In the genomic region with DNA sequence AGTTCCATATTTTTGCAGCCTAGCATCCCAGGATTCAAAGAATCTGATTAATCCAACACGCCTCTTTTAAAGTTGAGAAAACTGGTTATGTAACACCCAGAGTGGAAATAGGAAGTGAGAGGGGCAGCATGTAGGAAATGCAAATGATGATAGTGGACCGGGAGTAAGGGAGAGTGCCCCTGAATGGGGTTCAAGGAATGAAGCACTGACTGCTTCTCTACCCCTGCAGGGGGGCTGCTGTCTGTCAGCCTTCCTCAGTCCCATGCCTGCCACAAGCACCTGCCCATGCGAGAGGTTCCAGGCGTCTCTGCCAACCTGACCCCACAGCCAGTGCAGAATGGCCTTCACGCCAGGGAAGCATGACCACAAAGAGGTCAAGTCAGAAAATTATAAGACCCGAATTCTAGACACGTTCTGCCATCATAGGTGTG, we compare ENCODE assay signal across 17 cellular contexts.
DNase-seq lines count a peak whose midpoint lies in the region; ATAC-seq and TF ChIP-seq lines count a peak whose summit lies in the region.
"Had no signal": no experiment of that assay in that cellular context is flagged by ENCODE, and none has a peak within 500 bp of the region (broad histone marks: within the 10 kb centered on the region; RNA-seq: fewer than 3 reads in every experiment).

No MANE protein-coding gene starts in this region.

- no peaks in the 10 kb centered on the region for H3K36me3 Mint-ChIP-seq in activated CD4-positive, alpha-beta T cell treated with anti-CD3 and anti-CD28 coated beads for 36 hours (ENCODE audit: low read depth)
- H3K36me3 Mint-ChIP-seq in IgD-negative memory B cell, result no peaks in the 10 kb centered on the region
- peaks cover 3% of the 10 kb centered on the region for H3K36me3 Mint-ChIP-seq in activated T-helper 2 cell treated with anti-CD3 and anti-CD28 coated beads, Interferon-gamma antibody, Interleukin-2, Interleukin-4, amounts not matched to agents 10 μg/mL and 5 μg/mL and 100 μg/mL, durations not matched to agents 14 hours and 24 hours and 36 hours (ENCODE audit: low read depth)

- H3K27me3 Mint-ChIP-seq in activated CD4-positive, alpha-beta T cell treated with anti-CD3 and anti-CD28 coated beads for 36 hours, result no peaks in the 10 kb centered on the region
- no peaks in the 10 kb centered on the region for H3K27me3 Mint-ChIP-seq in IgD-negative memory B cell
- no peaks in the 10 kb centered on the region for H3K27me3 Mint-ChIP-seq in activated T-helper 2 cell treated with anti-CD3 and anti-CD28 coated beads, Interferon-gamma antibody, Interleukin-2, Interleukin-4, amounts not matched to agents 10 μg/mL and 5 μg/mL and 100 μg/mL, durations not matched to agents 14 hours and 24 hours and 36 hours (ENCODE audit: low read depth)

- POLR2A ChIA-PET in activated CD4-positive, alpha-beta T cell treated with anti-CD3 and anti-CD28 coated beads for 36 hours (lab: Charles Lee), result interaction anchor here (1.5 to 2.1 kb wide), 6 partner anchors 8 to 129 kb away, joined by 9 to 22 read pairs (median 12); a partner anchor contains a TSS

- H3K36me3 ChIP-seq in neutrophil (no peaks in the 10 kb centered on the region), gastrocnemius medialis (no peaks in the 10 kb centered on the region)
- H3K36me3 ChIP-seq: brain microvascular endothelial cell, left lung, suprapubic skin had no signal

- peaks cover 4% of the 10 kb centered on the region for H3K9me3 Mint-ChIP-seq in activated CD4-positive, alpha-beta T cell treated with anti-CD3 and anti-CD28 coated beads for 36 hours (ENCODE audit: low read depth)
- H3K9me3 Mint-ChIP-seq in IgD-negative memory B cell, result no peaks in the 10 kb centered on the region
- peaks cover 13% of the 10 kb centered on the region for H3K9me3 Mint-ChIP-seq in activated T-helper 2 cell treated with anti-CD3 and anti-CD28 coated beads, Interferon-gamma antibody, Interleukin-2, Interleukin-4, amounts not matched to agents 10 μg/mL and 5 μg/mL and 100 μg/mL, durations not matched to agents 14 hours and 24 hours and 36 hours

- in situ Hi-C loops in gastrocnemius medialis (cut with MboI; ENCODE audit: low sequenced_read_pairs in 4 of 4), result no loop called here

- H3K27ac ChIP-seq in neutrophil (peak overlapping the region; percentile 10), gastrocnemius medialis (no peak overlapping the region)
- H3K27ac ChIP-seq: brain microvascular endothelial cell, left lung, suprapubic skin had no signal

- H3K4me1 Mint-ChIP-seq in activated CD4-positive, alpha-beta T cell treated with anti-CD3 and anti-CD28 coated beads for 36 hours, result peaks cover 85% of the 10 kb centered on the region
- H3K4me1 Mint-ChIP-seq in IgD-negative memory B cell, result peaks cover 59 to 77% (median 66%) of the 10 kb centered on the region in 3 donors
- H3K4me1 Mint-ChIP-seq in activated T-helper 2 cell treated with anti-CD3 and anti-CD28 coated beads, Interferon-gamma antibody, Interleukin-2, Interleukin-4, amounts not matched to agents 10 μg/mL and 5 μg/mL and 100 μg/mL, durations not matched to agents 14 hours and 24 hours and 36 hours (ENCODE audit: low read depth), result peaks cover 85% of the 10 kb centered on the region

- H3K27me3 ChIP-seq in neutrophil (no peaks in the 10 kb centered on the region), gastrocnemius medialis (peaks cover 0 to 4% (median 0%) of the 10 kb centered on the region in 3 donors)
- H3K27me3 ChIP-seq: brain microvascular endothelial cell, left lung had no signal

- intact Hi-C loops in activated CD4-positive, alpha-beta T cell treated with anti-CD3 and anti-CD28 coated beads for 36 hours (cut with DNase I, micrococcal nuclease), result loop anchor here (2.0 to 10.0 kb wide), 2 partner anchors 32 to 358 kb away; no protein-coding TSS in a partner anchor
- intact Hi-C loops in activated T-helper 2 cell treated with anti-CD3 and anti-CD28 coated beads, Interferon-gamma antibody, Interleukin-2, Interleukin-4, amounts not matched to agents 10 μg/mL and 5 μg/mL and 100 μg/mL, durations not matched to agents 14 hours and 24 hours and 36 hours (cut with micrococcal nuclease), result no loop called here
- intact Hi-C loops in gastrocnemius medialis (cut with DNase I; ENCODE audit: low total_unique reads), result no loop called here

- TF ChIP-seq POLR2A in gastrocnemius medialis (IDR thresholded peaks at IDR 0.05), result no peak

- no peak for DNase-seq in activated CD4-positive, alpha-beta T cell treated with anti-CD3 and anti-CD28 coated beads for 36 hours
- DNase-seq in activated CD4-positive, alpha-beta T cell treated with anti-CD3 and anti-CD28 coated beads, Interleukin-2, amount 50 U/mL, for 48 hours, result no peak
- no peak for DNase-seq in activated T-helper 2 cell treated with anti-CD3 and anti-CD28 coated beads, Interferon-gamma antibody, Interleukin-2, Interleukin-4, amounts not matched to agents 10 μg/mL and 5 μg/mL and 100 μg/mL, durations not matched to agents 14 hours and 24 hours and 36 hours (ENCODE audit: low spot score)
- no peak for DNase-seq in T-helper 9 cell
- DNase-seq in iPS-NIHi7 (ENCODE audit: extremely low spot score), result no peak
- no peak for DNase-seq in gastrocnemius medialis
- DNase-seq: brain microvascular endothelial cell, COR-L47, HFFc6, hippocampal formation, left lung, NCI-H1105 had no signal

- H3K4me1 ChIP-seq in neutrophil (ENCODE audit: control insufficient read depth in 1 of 2, insufficient read depth in 1 of 2, low read depth in 1 of 2, low read length in 1 of 2), result peaks cover 36 to 42% of the 10 kb centered on the region in 2 experiments
- H3K4me1 ChIP-seq in gastrocnemius medialis, result no peaks in the 10 kb centered on the region

- no peak for ATAC-seq in activated CD4-positive, alpha-beta T cell treated with anti-CD3 and anti-CD28 coated beads for 36 hours
- ATAC-seq in gastrocnemius medialis, result no peak
- ATAC-seq: left lung, SK-N-SH treated with all-trans-retinoic acid at 6 μM for 48 hours had no signal

- peak overlapping the region; percentile 94 for H3K27ac Mint-ChIP-seq in activated CD4-positive, alpha-beta T cell treated with anti-CD3 and anti-CD28 coated beads for 36 hours
- H3K27ac Mint-ChIP-seq in IgD-negative memory B cell, result peak overlapping the region; percentile 68 to 97 (median 78)
- peak overlapping the region; percentile 94 for H3K27ac Mint-ChIP-seq in activated T-helper 2 cell treated with anti-CD3 and anti-CD28 coated beads, Interferon-gamma antibody, Interleukin-2, Interleukin-4, amounts not matched to agents 10 μg/mL and 5 μg/mL and 100 μg/mL, durations not matched to agents 14 hours and 24 hours and 36 hours
- H3K27ac Mint-ChIP-seq: HFFc6, progenitor cell of endocrine pancreas had no signal

- CTCF ChIA-PET in activated CD4-positive, alpha-beta T cell treated with anti-CD3 and anti-CD28 coated beads for 36 hours (lab: Charles Lee), result interaction anchor here (0.8 to 5.3 kb wide), 8 partner anchors 8 to 130 kb away, joined by 3 to 31 read pairs (median 8); no protein-coding TSS in a partner anchor

- H3K4me3 ChIP-seq in neutrophil (ENCODE audit: low read depth in 1 of 2, low read length in 1 of 2), result no peak overlapping the region
- H3K4me3 ChIP-seq in gastrocnemius medialis, result no peak overlapping the region
- H3K4me3 ChIP-seq: left lung, suprapubic skin had no signal

- H3K9me3 ChIP-seq in neutrophil (no peaks in the 10 kb centered on the region), gastrocnemius medialis (no peaks in the 10 kb centered on the region)
- H3K9me3 ChIP-seq: left lung, suprapubic skin had no signal

- TF ChIP-seq CTCF in neutrophil (IDR thresholded peaks at IDR 0.05) (no peak), gastrocnemius medialis (IDR thresholded peaks at IDR 0.05 in 4 of 5, conservative IDR thresholded peaks at IDR 0.05 in 1 of 5) (no peak)

- H3K4me3 Mint-ChIP-seq in activated CD4-positive, alpha-beta T cell treated with anti-CD3 and anti-CD28 coated beads for 36 hours, result peak overlapping the region; percentile 43
- peak overlapping the region in 3 of 4 donors; percentile 65 to 68 (median 67) for H3K4me3 Mint-ChIP-seq in IgD-negative memory B cell
- H3K4me3 Mint-ChIP-seq in activated T-helper 2 cell treated with anti-CD3 and anti-CD28 coated beads, Interferon-gamma antibody, Interleukin-2, Interleukin-4, amounts not matched to agents 10 μg/mL and 5 μg/mL and 100 μg/mL, durations not matched to agents 14 hours and 24 hours and 36 hours (ENCODE audit: low read depth), result peak overlapping the region; percentile 55
- H3K4me3 Mint-ChIP-seq: HFFc6 had no signal

Comparison
In these comparisons a context has a peak if more than half of its experiments do, and no peak if none do; other contexts are left out.
1. intact Hi-C loops: an anchor here in activated CD4-positive, alpha-beta T cell treated with anti-CD3 and anti-CD28 coated beads for 36 hours (2.0 to 10.0 kb wide); none called in activated T-helper 2 cell treated with anti-CD3 and anti-CD28 coated beads, Interferon-gamma antibody, Interleukin-2, Interleukin-4, amounts not matched to agents 10 μg/mL and 5 μg/mL and 100 μg/mL, durations not matched to agents 14 hours and 24 hours and 36 hours and gastrocnemius medialis.